1 cellular context compared by ENCODE assay signal in genomic region chr2:237132799-237133198, GRCh38.
A peak's percentile ranks its signal among the peaks of the same experiment; 100 is the strongest.
TF ChIP-seq lines count a peak whose summit lies in the region.

No MANE protein-coding gene starts in this region.

TF ChIP-seq in HepG2, 621 proteins besides CTCF, POLR2A, EP300 and RAD21 (continued from another document):
- TF ChIP-seq KIAA2018 (CRISPR knock-in tag; IDR thresholded peaks at IDR 0.05; ENCODE audit: borderline replicate concordance) (no peak), GATA4 (IDR thresholded peaks at IDR 0.05; ENCODE audit: borderline replicate concordance, low read depth) (no peak), ZNF550 (CRISPR knock-in tag; IDR thresholded peaks at IDR 0.05; ENCODE audit: borderline replicate concordance) (no peak), KMT2A (CRISPR knock-in tag; IDR thresholded peaks at IDR 0.05) (no peak), DMAP1 (CRISPR knock-in tag; IDR thresholded peaks at IDR 0.05) (no peak), ZNF558 (CRISPR knock-in tag; IDR thresholded peaks at IDR 0.05; ENCODE audit: borderline replicate concordance) (no peak), KAT2B (IDR thresholded peaks at IDR 0.05; ENCODE audit: borderline replicate concordance, low read depth, low read length) (no peak), XBP1 (CRISPR knock-in tag; IDR thresholded peaks at IDR 0.05) (no peak), ZNF607 (CRISPR knock-in tag; IDR thresholded peaks at IDR 0.05; ENCODE audit: borderline replicate concordance) (no peak), DNMT1 (CRISPR knock-in tag; IDR thresholded peaks at IDR 0.05) (no peak), ZNF17 (CRISPR knock-in tag; IDR thresholded peaks at IDR 0.05) (no peak), ZMYM4 (CRISPR knock-in tag; IDR thresholded peaks at IDR 0.05) (peak; percentile 64; the same call in 1 of the 2 replicates), ZBED4 (CRISPR knock-in tag; IDR thresholded peaks at IDR 0.05; ENCODE audit: borderline replicate concordance) (no peak), CEBPB (IDR thresholded peaks at IDR 0.05; ENCODE audit: borderline replicate concordance, low read depth, low read length) (no peak), CREM (IDR thresholded peaks at IDR 0.05) (peak; percentile 63), CREM (CRISPR knock-in tag; IDR thresholded peaks at IDR 0.05) (no peak), ZNF644 (CRISPR knock-in tag; IDR thresholded peaks at IDR 0.05; ENCODE audit: low read depth) (peak; percentile 95), GABPB1 (CRISPR knock-in tag; IDR thresholded peaks at IDR 0.05) (peak; percentile 42; the same call in 1 of the 2 replicates), HOXA3 (CRISPR knock-in tag; IDR thresholded peaks at IDR 0.05) (peak; percentile 46; the same call in 1 of the 2 replicates), TSC22D2 (CRISPR knock-in tag; IDR thresholded peaks at IDR 0.05; ENCODE audit: borderline replicate concordance) (no peak), HNF4G (IDR thresholded peaks at IDR 0.05; ENCODE audit: borderline replicate concordance, low read depth, low read length) (peak; percentile 18; the same call in 1 of the 2 replicates), HNF4G (CRISPR knock-in tag; IDR thresholded peaks at IDR 0.05; ENCODE audit: borderline replicate concordance, low read depth) (no peak), ZNF703 (CRISPR knock-in tag; IDR thresholded peaks at IDR 0.05; ENCODE audit: borderline replicate concordance) (no peak), RXRB (CRISPR knock-in tag; IDR thresholded peaks at IDR 0.05; ENCODE audit: borderline replicate concordance) (0 out of 2 replicates have a peak, but pooled peaks have one; percentile 28), IRF9 (CRISPR knock-in tag; IDR thresholded peaks at IDR 0.05; ENCODE audit: borderline replicate concordance) (no peak), SOX6 (IDR thresholded peaks at IDR 0.05) (no peak), SOX6 (CRISPR knock-in tag; IDR thresholded peaks at IDR 0.05) (peak; percentile 37; the same call in 1 of the 2 replicates), ZNF205 (CRISPR knock-in tag; IDR thresholded peaks at IDR 0.05) (no peak), ZSCAN22 (CRISPR knock-in tag; IDR thresholded peaks at IDR 0.05) (no peak), NR2F1 (CRISPR knock-in tag; IDR thresholded peaks at IDR 0.05) (peak; percentile 25 to 52; a peak in 1 of 4 replicates), AGO2 (optimal IDR thresholded peaks at IDR 0.05; ENCODE audit: low read depth, low read length) (no peak), EHMT2 (IDR thresholded peaks at IDR 0.05; ENCODE audit: borderline replicate concordance, low read depth, low read length) (peak; percentile 67; the same call in 1 of the 2 replicates)
- TF ChIP-seq, protein P1, sequence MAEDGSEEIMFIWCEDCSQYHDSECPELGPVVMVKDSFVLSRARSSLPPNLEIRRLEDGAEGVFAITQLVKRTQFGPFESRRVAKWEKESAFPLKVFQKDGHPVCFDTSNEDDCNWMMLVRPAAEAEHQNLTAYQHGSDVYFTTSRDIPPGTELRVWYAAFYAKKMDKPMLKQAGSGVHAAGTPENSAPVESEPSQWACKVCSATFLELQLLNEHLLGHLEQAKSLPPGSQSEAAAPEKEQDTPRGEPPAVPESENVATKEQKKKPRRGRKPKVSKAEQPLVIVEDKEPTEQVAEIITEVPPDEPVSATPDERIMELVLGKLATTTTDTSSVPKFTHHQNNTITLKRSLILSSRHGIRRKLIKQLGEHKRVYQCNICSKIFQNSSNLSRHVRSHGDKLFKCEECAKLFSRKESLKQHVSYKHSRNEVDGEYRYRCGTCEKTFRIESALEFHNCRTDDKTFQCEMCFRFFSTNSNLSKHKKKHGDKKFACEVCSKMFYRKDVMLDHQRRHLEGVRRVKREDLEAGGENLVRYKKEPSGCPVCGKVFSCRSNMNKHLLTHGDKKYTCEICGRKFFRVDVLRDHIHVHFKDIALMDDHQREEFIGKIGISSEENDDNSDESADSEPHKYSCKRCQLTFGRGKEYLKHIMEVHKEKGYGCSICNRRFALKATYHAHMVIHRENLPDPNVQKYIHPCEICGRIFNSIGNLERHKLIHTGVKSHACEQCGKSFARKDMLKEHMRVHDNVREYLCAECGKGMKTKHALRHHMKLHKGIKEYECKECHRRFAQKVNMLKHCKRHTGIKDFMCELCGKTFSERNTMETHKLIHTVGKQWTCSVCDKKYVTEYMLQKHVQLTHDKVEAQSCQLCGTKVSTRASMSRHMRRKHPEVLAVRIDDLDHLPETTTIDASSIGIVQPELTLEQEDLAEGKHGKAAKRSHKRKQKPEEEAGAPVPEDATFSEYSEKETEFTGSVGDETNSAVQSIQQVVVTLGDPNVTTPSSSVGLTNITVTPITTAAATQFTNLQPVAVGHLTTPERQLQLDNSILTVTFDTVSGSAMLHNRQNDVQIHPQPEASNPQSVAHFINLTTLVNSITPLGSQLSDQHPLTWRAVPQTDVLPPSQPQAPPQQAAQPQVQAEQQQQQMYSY (CRISPR knock-in tag; IDR thresholded peaks at IDR 0.05) = no peak
- TF ChIP-seq, protein P2, sequence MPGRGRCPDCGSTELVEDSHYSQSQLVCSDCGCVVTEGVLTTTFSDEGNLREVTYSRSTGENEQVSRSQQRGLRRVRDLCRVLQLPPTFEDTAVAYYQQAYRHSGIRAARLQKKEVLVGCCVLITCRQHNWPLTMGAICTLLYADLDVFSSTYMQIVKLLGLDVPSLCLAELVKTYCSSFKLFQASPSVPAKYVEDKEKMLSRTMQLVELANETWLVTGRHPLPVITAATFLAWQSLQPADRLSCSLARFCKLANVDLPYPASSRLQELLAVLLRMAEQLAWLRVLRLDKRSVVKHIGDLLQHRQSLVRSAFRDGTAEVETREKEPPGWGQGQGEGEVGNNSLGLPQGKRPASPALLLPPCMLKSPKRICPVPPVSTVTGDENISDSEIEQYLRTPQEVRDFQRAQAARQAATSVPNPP (CRISPR knock-in tag; IDR thresholded peaks at IDR 0.05) = no peak
- TF ChIP-seq, protein P3, sequence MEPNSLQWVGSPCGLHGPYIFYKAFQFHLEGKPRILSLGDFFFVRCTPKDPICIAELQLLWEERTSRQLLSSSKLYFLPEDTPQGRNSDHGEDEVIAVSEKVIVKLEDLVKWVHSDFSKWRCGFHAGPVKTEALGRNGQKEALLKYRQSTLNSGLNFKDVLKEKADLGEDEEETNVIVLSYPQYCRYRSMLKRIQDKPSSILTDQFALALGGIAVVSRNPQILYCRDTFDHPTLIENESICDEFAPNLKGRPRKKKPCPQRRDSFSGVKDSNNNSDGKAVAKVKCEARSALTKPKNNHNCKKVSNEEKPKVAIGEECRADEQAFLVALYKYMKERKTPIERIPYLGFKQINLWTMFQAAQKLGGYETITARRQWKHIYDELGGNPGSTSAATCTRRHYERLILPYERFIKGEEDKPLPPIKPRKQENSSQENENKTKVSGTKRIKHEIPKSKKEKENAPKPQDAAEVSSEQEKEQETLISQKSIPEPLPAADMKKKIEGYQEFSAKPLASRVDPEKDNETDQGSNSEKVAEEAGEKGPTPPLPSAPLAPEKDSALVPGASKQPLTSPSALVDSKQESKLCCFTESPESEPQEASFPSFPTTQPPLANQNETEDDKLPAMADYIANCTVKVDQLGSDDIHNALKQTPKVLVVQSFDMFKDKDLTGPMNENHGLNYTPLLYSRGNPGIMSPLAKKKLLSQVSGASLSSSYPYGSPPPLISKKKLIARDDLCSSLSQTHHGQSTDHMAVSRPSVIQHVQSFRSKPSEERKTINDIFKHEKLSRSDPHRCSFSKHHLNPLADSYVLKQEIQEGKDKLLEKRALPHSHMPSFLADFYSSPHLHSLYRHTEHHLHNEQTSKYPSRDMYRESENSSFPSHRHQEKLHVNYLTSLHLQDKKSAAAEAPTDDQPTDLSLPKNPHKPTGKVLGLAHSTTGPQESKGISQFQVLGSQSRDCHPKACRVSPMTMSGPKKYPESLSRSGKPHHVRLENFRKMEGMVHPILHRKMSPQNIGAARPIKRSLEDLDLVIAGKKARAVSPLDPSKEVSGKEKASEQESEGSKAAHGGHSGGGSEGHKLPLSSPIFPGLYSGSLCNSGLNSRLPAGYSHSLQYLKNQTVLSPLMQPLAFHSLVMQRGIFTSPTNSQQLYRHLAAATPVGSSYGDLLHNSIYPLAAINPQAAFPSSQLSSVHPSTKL (CRISPR knock-in tag; IDR thresholded peaks at IDR 0.05) = peak; percentile 21; the same call in 1 of the 2 replicates
